9 cellular contexts compared by ENCODE assay signal in genomic region chr6:46128476-46128875, GRCh38. TPM values are rescaled to one million over a fixed set of nuclear protein-coding genes. Genes with fewer than 3 reads are reported as not detected.
DNase-seq lines count a peak whose midpoint lies in the region; ATAC-seq, FAIRE-seq and TF ChIP-seq lines count a peak whose summit lies in the region.
"Had no signal": no experiment of that assay in that cellular context is flagged by ENCODE, and none has a peak within 500 bp of the region (broad histone marks: within the 10 kb centered on the region; RNA-seq: fewer than 3 reads in every experiment).

No MANE protein-coding gene starts in this region.

- no peak for ATAC-seq in activated T-cell treated with anti-CD3 and anti-CD28 coated beads, Interleukin-2, amount 50 U/mL, for 72 hours (replicated peaks in 1 of 2)
- ATAC-seq in HG02678 (IDR thresholded peaks at IDR 0.05; ENCODE audit: unreplicated experiment) (peak; percentile 31), WTC11 (no peak), GM21367 (IDR thresholded peaks at IDR 0.05; ENCODE audit: unreplicated experiment) (no peak), HG02852 (IDR thresholded peaks at IDR 0.05; ENCODE audit: unreplicated experiment) (no peak)

- POLR2A ChIA-PET in WTC11 (lab: Charles Lee) = no interaction called here

- peaks cover 0 to 5% of the 10 kb centered on the region in 2 donors for H3K36me3 Mint-ChIP-seq in activated T-cell treated with anti-CD3 and anti-CD28 coated beads, Interleukin-2, amount 50 U/mL, for 72 hours (ENCODE audit: insufficient read depth in 2 of 2)
- no peaks in the 10 kb centered on the region for H3K36me3 Mint-ChIP-seq in WTC11
- H3K36me3 Mint-ChIP-seq in glutamatergic neuron (ENCODE audit: unreplicated experiment) = no peaks in the 10 kb centered on the region

- no peaks in the 10 kb centered on the region for H3K36me3 ChIP-seq in small intestine (ENCODE audit: control insufficient read depth in 2 of 2, insufficient read depth in 2 of 2, low read length in 2 of 2)

- H3K27me3 Mint-ChIP-seq in activated T-cell treated with anti-CD3 and anti-CD28 coated beads, Interleukin-2, amount 50 U/mL, for 72 hours (ENCODE audit: low read depth) = no peaks in the 10 kb centered on the region
- H3K27me3 Mint-ChIP-seq in WTC11 (ENCODE audit: low read depth) (peaks cover 35% of the 10 kb centered on the region), glutamatergic neuron (ENCODE audit: unreplicated experiment) (no peaks in the 10 kb centered on the region)

- peak overlapping the region; percentile 95 to 97 for H3K4me3 Mint-ChIP-seq in activated T-cell treated with anti-CD3 and anti-CD28 coated beads, Interleukin-2, amount 50 U/mL, for 72 hours
- H3K4me3 Mint-ChIP-seq in WTC11 (peak overlapping the region; percentile 88; the same call in 1 of the 2 replicates), glutamatergic neuron (ENCODE audit: unreplicated experiment) (no peak overlapping the region)

- peak overlapping the region in 1 of 2 donors; percentile 0 for H3K4me3 ChIP-seq in small intestine (ENCODE audit: low read depth in 1 of 2, low read length in 2 of 2)

- H3K4me1 ChIP-seq in small intestine (ENCODE audit: control insufficient read depth in 2 of 2, insufficient read depth in 1 of 2, low read depth in 1 of 2, low read length in 1 of 2) = peaks cover 0 to 2% of the 10 kb centered on the region in 2 donors

- no peaks in the 10 kb centered on the region for H3K9me3 ChIP-seq in small intestine (ENCODE audit: control insufficient read depth, low read depth)

- no peak for DNase-seq in activated T-cell treated with anti-CD3 and anti-CD28 coated beads, Interleukin-2, amount 50 U/mL, for 72 hours
- DNase-seq in activated T-cell treated with anti-CD3 and anti-CD28 coated beads, Interleukin-2, amount 50 U/mL, for 1 hour = no peak
- DNase-seq in WTC11 (ENCODE audit: low spot score) = no peak
- DNase-seq in small intestine = peak; percentile 19
- DNase-seq in glutamatergic neuron = no peak

- peaks cover 18% of the 10 kb centered on the region for H3K4me1 Mint-ChIP-seq in activated T-cell treated with anti-CD3 and anti-CD28 coated beads, Interleukin-2, amount 50 U/mL, for 72 hours (ENCODE audit: low read depth)
- H3K4me1 Mint-ChIP-seq in WTC11 = peaks cover 11% of the 10 kb centered on the region; the same call in 1 of the 2 replicates
- no peaks in the 10 kb centered on the region for H3K4me1 Mint-ChIP-seq in glutamatergic neuron (ENCODE audit: low read depth, unreplicated experiment)

- H3K9me3 Mint-ChIP-seq in activated T-cell treated with anti-CD3 and anti-CD28 coated beads, Interleukin-2, amount 50 U/mL, for 72 hours = no peaks in the 10 kb centered on the region
- H3K9me3 Mint-ChIP-seq in WTC11 (no peaks in the 10 kb centered on the region), glutamatergic neuron (ENCODE audit: unreplicated experiment) (no peaks in the 10 kb centered on the region)

- CTCF ChIA-PET in WTC11 (lab: Charles Lee) = no interaction called here

- no peak overlapping the region for H3K27ac ChIP-seq in small intestine (ENCODE audit: low read depth in 1 of 2, low read length in 1 of 2)

- WGBS in small intestine, 3 donors = 52 to 67% (median 63%) methylated on average over 3 of the region's 3 CpGs

- no peaks in the 10 kb centered on the region for H3K27me3 ChIP-seq in small intestine (ENCODE audit: control insufficient read depth in 2 of 2, insufficient read depth in 2 of 2, low read length in 2 of 2)

- FAIRE-seq in small intestine (lab: Jason Lieb, UNC) = no peak

- H3K27ac Mint-ChIP-seq in activated T-cell treated with anti-CD3 and anti-CD28 coated beads, Interleukin-2, amount 50 U/mL, for 72 hours = peak overlapping the region; percentile 58
- no peak overlapping the region for H3K27ac Mint-ChIP-seq in WTC11
- H3K27ac Mint-ChIP-seq in glutamatergic neuron (ENCODE audit: unreplicated experiment) = no peak overlapping the region

- TF ChIP-seq CTCF in WTC11 (IDR thresholded peaks at IDR 0.05) (no peak), glutamatergic neuron (IDR thresholded peaks at IDR 0.05; ENCODE audit: partially characterized antibody, unreplicated experiment) (no peak)

TF ChIP-seq in WTC11, 78 proteins besides CTCF, POLR2A, EP300 and RAD21:
- TF ChIP-seq E2F4 (CRISPR knock-in tag; IDR thresholded peaks at IDR 0.05; ENCODE audit: borderline replicate concordance, low read depth) = no peak
- no peak for TF ChIP-seq PRDM15 (CRISPR knock-in tag; IDR thresholded peaks at IDR 0.05)
- TF ChIP-seq ZBTB21 (CRISPR knock-in tag; IDR thresholded peaks at IDR 0.05; ENCODE audit: borderline replicate concordance) = no peak
- no peak for TF ChIP-seq GABPB1 (CRISPR knock-in tag; IDR thresholded peaks at IDR 0.05)

RNA-seq across cellular contexts. Expression of gene ENPP4, which starts 1.3 kb away (rescaled TPM):
- 1 to 10 TPM; 5.8 to 6.9 TPM for total RNA-seq in activated T-cell treated with anti-CD3 and anti-CD28 coated beads, Interleukin-2, amount 50 U/mL, for 72 hours
- total RNA-seq in WTC11 (2021) (2.8 to 3.9 TPM (median 3.6 TPM) in 3 replicates), glutamatergic neuron (ENCODE audit: unreplicated experiment) (3.1 TPM)
- 1 to 10 TPM; 4.0 to 7.7 (median 5.4) TPM for polyA plus RNA-seq in small intestine

RNA-seq across cellular contexts. Expression of gene ENPP5, which starts 42.3 kb away (rescaled TPM):
- under 1 TPM; 0.16 to 0.43 TPM for total RNA-seq in activated T-cell treated with anti-CD3 and anti-CD28 coated beads, Interleukin-2, amount 50 U/mL, for 72 hours
- total RNA-seq in WTC11 (2021) = 9.1 to 10.8 TPM (median 9.3 TPM) in 3 replicates
- polyA plus RNA-seq in small intestine = 1 to 10 TPM in 1 of 3 donors, under 1 TPM in 2; 0.67 to 1.4 (median 0.81) TPM
- total RNA-seq in glutamatergic neuron (ENCODE audit: unreplicated experiment) = 1.2 TPM
- polyA plus RNA-seq: BJ had no signal
